In the genomic region with DNA sequence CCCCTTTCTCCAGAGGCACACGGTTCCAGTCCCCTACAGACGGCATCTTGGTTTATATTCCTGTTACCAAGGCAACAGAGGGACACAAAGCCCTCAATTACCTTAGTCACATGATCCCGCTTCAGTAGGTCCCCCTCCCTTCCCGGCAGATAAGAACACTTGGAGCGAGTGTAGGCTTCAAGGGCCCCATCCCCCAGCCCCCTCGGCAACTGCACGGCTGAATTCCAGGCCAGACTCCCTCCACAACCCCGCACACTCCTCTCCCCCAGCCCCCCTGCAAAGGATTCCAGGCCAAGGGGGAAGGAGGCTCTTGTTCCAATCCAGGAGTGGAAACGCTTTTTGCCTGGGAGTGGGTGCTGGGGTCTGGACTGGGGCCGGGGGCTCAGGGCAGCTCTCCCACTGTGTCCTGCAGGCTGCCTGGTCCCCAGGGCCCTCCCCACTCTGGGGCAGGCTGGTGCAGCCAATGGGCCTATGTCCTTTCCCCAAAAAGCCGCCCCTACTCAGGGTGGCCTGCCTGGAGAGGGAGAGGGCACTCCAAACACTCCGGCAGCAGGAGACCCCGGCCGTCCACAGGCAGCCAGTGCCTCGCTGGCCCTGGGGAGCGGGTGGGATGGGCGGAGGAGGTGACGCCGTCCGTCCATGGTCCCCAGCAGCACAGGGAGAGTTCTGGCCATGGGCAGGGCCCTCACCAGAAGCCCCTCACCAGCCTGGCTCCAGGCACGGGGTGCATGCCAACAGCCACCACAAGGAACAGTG, we compare ENCODE assay signal across 12 cellular contexts.
DNase-seq lines count a peak whose midpoint lies in the region; ATAC-seq and TF ChIP-seq lines count a peak whose summit lies in the region.
"Had no signal": no experiment of that assay in that cellular context is flagged by ENCODE, and none has a peak within 500 bp of the region (broad histone marks: within the 10 kb centered on the region; RNA-seq: fewer than 3 reads in every experiment).

No MANE protein-coding gene starts in this region.

- H3K27ac ChIP-seq in RWPE1 = peak overlapping the region; percentile 91
- peak overlapping the region; percentile 29 for H3K27ac ChIP-seq in left ventricle myocardium inferior (replicated peaks)
- H3K27ac ChIP-seq: tibial artery had no signal

- peak overlapping the region; percentile 70 for H3K4me3 Mint-ChIP-seq in progenitor cell of endocrine pancreas (ENCODE audit: low read depth)
- H3K4me3 Mint-ChIP-seq: T-cell had no signal

- intact Hi-C loops in left ventricle myocardium inferior (cut with micrococcal nuclease) = loop anchor here (5.0 kb wide), 1 partner anchor 85 kb away; no protein-coding TSS in a partner anchor

- POLR2A ChIA-PET in HEK293T (lab: Yijun Ruan, JAX) (no interaction called here), RWPE1 (lab: Yijun Ruan, JAX; ENCODE audit: low non-redundant PET) (no interaction called here)

- H3K9me3 Mint-ChIP-seq in progenitor cell of endocrine pancreas (ENCODE audit: low read depth) = no peaks in the 10 kb centered on the region
- H3K9me3 Mint-ChIP-seq: T-cell had no signal

- ATAC-seq in HG02571 (IDR thresholded peaks at IDR 0.05; ENCODE audit: unreplicated experiment) (no peak), GM21737 (IDR thresholded peaks at IDR 0.05; ENCODE audit: unreplicated experiment) (no peak), GM21526 (IDR thresholded peaks at IDR 0.05; ENCODE audit: low FRiP score, unreplicated experiment) (no peak)
- ATAC-seq: T-cell had no signal

- peaks cover 4% of the 10 kb centered on the region for H3K36me3 Mint-ChIP-seq in progenitor cell of endocrine pancreas (ENCODE audit: insufficient read depth)

- peak; percentile 58 for DNase-seq in HEK293T (ENCODE audit: extremely low spot score)
- no peak for DNase-seq in RWPE1 (ENCODE audit: low spot score)
- no peak for DNase-seq in left ventricle myocardium inferior
- DNase-seq in progenitor cell of endocrine pancreas (ENCODE audit: low spot score, unreplicated experiment) = peak; percentile 68
- DNase-seq in central memory CD4-positive, alpha-beta T cell = no peak
- DNase-seq: activated effector memory CD4-positive, alpha-beta T cell treated with anti-CD3 and anti-CD28 coated beads, Interleukin-2, amount 50 U/mL, for 16 hours; stimulated activated CD4-positive, alpha-beta T cell treated with anti-CD3 and anti-CD28 coated beads, Interleukin-2, amount 100 ng/mL, for 24 hours; T-cell had no signal

- CTCF ChIA-PET in HEK293T (lab: Yijun Ruan, JAX) (interaction anchor here (1.1 to 1.7 kb wide), 2 partner anchors 78 to 83 kb away, joined by 3 to 7 read pairs; no protein-coding TSS in a partner anchor), RWPE1 (lab: Yijun Ruan, JAX) (interaction anchor here (0.7 to 2.0 kb wide), 3 partner anchors 44 to 222 kb away, joined by 4 to 20 read pairs (median 5); no protein-coding TSS in a partner anchor)

- H3K9me3 ChIP-seq in left ventricle myocardium inferior (replicated peaks) = no peaks in the 10 kb centered on the region
- H3K9me3 ChIP-seq: tibial artery had no signal

- H3K4me1 Mint-ChIP-seq in progenitor cell of endocrine pancreas (ENCODE audit: low read depth) = peaks cover 11% of the 10 kb centered on the region

- no peaks in the 10 kb centered on the region for H3K27me3 ChIP-seq in left ventricle myocardium inferior (ENCODE audit: low read depth)
- H3K27me3 ChIP-seq: tibial artery had no signal

- peaks cover 52% of the 10 kb centered on the region for H3K4me1 ChIP-seq in left ventricle myocardium inferior

- H3K27ac Mint-ChIP-seq in progenitor cell of endocrine pancreas = peak overlapping the region; percentile 91
- H3K27ac Mint-ChIP-seq: T-cell had no signal

- TF ChIP-seq CTCF in RWPE1 (conservative IDR thresholded peaks at IDR 0.05; ENCODE audit: low read depth) = no peak
- no peak for TF ChIP-seq CTCF in left ventricle myocardium inferior (IDR thresholded peaks at IDR 0.05; ENCODE audit: borderline replicate concordance)
- TF ChIP-seq CTCF in progenitor cell of endocrine pancreas (IDR thresholded peaks at IDR 0.05; ENCODE audit: unreplicated experiment) = no peak

- no peak overlapping the region for H3K4me3 ChIP-seq in left ventricle myocardium inferior
- H3K4me3 ChIP-seq: tibial artery had no signal

- H3K27me3 Mint-ChIP-seq in progenitor cell of endocrine pancreas = no peaks in the 10 kb centered on the region
- H3K27me3 Mint-ChIP-seq: T-cell had no signal

- H3K36me3 ChIP-seq in left ventricle myocardium inferior = peaks cover 48% of the 10 kb centered on the region

TF ChIP-seq in HEK293T, 16 proteins besides CTCF, POLR2A, EP300 and RAD21:
- TF ChIP-seq L3MBTL2 (conservative IDR thresholded peaks at IDR 0.05) = no peak
- TF ChIP-seq LEF1 (IDR thresholded peaks at IDR 0.05; ENCODE audit: borderline replicate concordance) = no peak

Comparison
In these comparisons a context has a peak if more than half of its experiments do, and no peak if none do; other contexts are left out.
1. DNase-seq: peak in HEK293T (single experiment) and progenitor cell of endocrine pancreas (single experiment); none in RWPE1 (single experiment), left ventricle myocardium inferior (single experiment) and central memory CD4-positive, alpha-beta T cell (single experiment).